ENCODE assay signal across 25 cellular contexts in the genomic region with DNA sequence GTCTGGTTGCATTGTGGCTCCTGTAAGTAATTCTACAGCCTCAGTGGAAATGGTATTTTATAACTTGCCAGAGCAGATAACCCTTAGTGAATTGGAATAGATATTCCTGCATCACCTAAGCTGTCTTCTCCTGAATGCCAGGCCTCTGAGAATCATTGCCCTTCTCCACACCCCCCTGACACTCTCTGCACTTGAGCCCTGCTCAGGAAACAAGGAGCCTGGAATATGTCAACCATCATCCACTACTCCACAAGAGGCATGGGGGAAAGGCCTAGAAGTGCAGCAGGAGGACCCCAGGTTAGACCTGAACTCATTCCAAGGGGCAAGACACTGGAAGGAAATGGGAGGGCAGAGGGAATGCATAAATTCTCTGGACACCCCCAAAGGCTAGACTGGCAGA.
"Had no signal": no experiment of that assay in that cellular context is flagged by ENCODE, and none has a peak within 500 bp of the region (broad histone marks: within the 10 kb centered on the region; RNA-seq: fewer than 3 reads in every experiment).

No MANE protein-coding gene starts in this region.

- H3K4me3 Mint-ChIP-seq: activated CD4-positive, alpha-beta T cell treated with anti-CD3 and anti-CD28 coated beads, Interleukin-2, amount 10 ng/mL, durations not matched to agents 24 days and 14 days; activated CD8-positive, alpha-beta T cell treated with anti-CD3 and anti-CD28 coated beads for 36 hours; activated naive CD4-positive, alpha-beta T cell treated with anti-CD3 and anti-CD28 coated beads, Interleukin-2, amount 50 U/mL, for 24 hours; activated naive CD8-positive, alpha-beta T cell treated with anti-CD3 and anti-CD28 coated beads, Interleukin-2, amount 10 ng/mL, durations not matched to agents 7 days and 5 days; T-helper 1 cell treated with Interleukin-12 subunit alpha and Interleukin-12 subunit beta and Interleukin-4 antibody, amounts not matched to agents 30 μg/mL and 1 μg/mL, for 36 hours; T-helper 2 cell treated with Interferon-gamma antibody and Interleukin-4, amounts not matched to agents 5 μg/mL and 100 μg/mL, for 36 hours had no signal

- H3K27ac ChIP-seq: body of pancreas, KMS-11, SJCRH30 had no signal

- DNase-seq: activated CD4-positive, alpha-beta T cell treated with anti-CD3 and anti-CD28 coated beads, Interleukin-2, amount 10 ng/mL, durations not matched to agents 24 days and 14 days; activated CD4-positive, alpha-beta T cell treated with anti-CD3 and anti-CD28 coated beads, Interleukin-2, amount 50 U/mL, for 4 hours; activated CD8-positive, alpha-beta T cell treated with anti-CD3 and anti-CD28 coated beads for 36 hours; activated gamma-delta T cell; activated naive CD4-positive, alpha-beta T cell treated with Interleukin-2 at 50 U/mL for 16 hours; activated naive CD8-positive, alpha-beta T cell treated with anti-CD3 and anti-CD28 coated beads, Interleukin-2, amount 10 ng/mL, durations not matched to agents 7 days and 5 days; activated T-cell treated with anti-CD3 and anti-CD28 coated beads, Interleukin-2, amount 50 U/mL, for 1 hour; body of pancreas; central memory CD4-positive, alpha-beta T cell; MM.1S; MV-4-11; NCI-H1436 treated with DMSO at 0.1 percent for 48 hours; NCI-H187 treated with DMSO at 0.1 percent for 48 hours; NCI-H2081; NCI-H2171 treated with DMSO at 0.1 percent for 48 hours; NCI-H2227 treated with DMSO at 0.1 percent for 48 hours; NCI-H446; NCI-H82; SJCRH30 had no signal

- H3K27me3 ChIP-seq: body of pancreas, SJCRH30 had no signal

- H3K4me3 ChIP-seq: body of pancreas, SJCRH30 had no signal

- H3K36me3 Mint-ChIP-seq: activated naive CD4-positive, alpha-beta T cell treated with anti-CD3 and anti-CD28 coated beads, Interleukin-2, amount 50 U/mL, for 24 hours; activated naive CD8-positive, alpha-beta T cell treated with anti-CD3 and anti-CD28 coated beads, Interleukin-2, amount 10 ng/mL, durations not matched to agents 7 days and 5 days had no signal

- H3K36me3 ChIP-seq: SJCRH30 had no signal

- H3K4me1 Mint-ChIP-seq: activated CD4-positive, alpha-beta T cell treated with anti-CD3 and anti-CD28 coated beads, Interleukin-2, amount 10 ng/mL, durations not matched to agents 24 days and 14 days; activated naive CD4-positive, alpha-beta T cell treated with anti-CD3 and anti-CD28 coated beads, Interleukin-2, amount 50 U/mL, for 24 hours; activated naive CD8-positive, alpha-beta T cell treated with anti-CD3 and anti-CD28 coated beads, Interleukin-2, amount 10 ng/mL, durations not matched to agents 7 days and 5 days had no signal

- H3K27ac Mint-ChIP-seq: activated CD4-positive, alpha-beta T cell treated with anti-CD3 and anti-CD28 coated beads, Interleukin-2, amount 10 ng/mL, durations not matched to agents 24 days and 14 days; activated CD8-positive, alpha-beta T cell treated with anti-CD3 and anti-CD28 coated beads for 36 hours; activated naive CD4-positive, alpha-beta T cell treated with anti-CD3 and anti-CD28 coated beads, Interleukin-2, amount 50 U/mL, for 24 hours; activated naive CD8-positive, alpha-beta T cell treated with anti-CD3 and anti-CD28 coated beads, Interleukin-2, amount 10 ng/mL, durations not matched to agents 7 days and 5 days; activated T-helper 2 cell treated with anti-CD3 and anti-CD28 coated beads, Interferon-gamma antibody, Interleukin-2, Interleukin-4, amounts not matched to agents 10 μg/mL and 5 μg/mL and 100 μg/mL, durations not matched to agents 14 hours and 24 hours and 36 hours; T-helper 1 cell treated with Interleukin-12 subunit alpha and Interleukin-12 subunit beta and Interleukin-4 antibody, amounts not matched to agents 30 μg/mL and 1 μg/mL, for 36 hours; T-helper 2 cell treated with Interferon-gamma antibody and Interleukin-4, amounts not matched to agents 5 μg/mL and 100 μg/mL, for 36 hours had no signal

- H3K9me3 Mint-ChIP-seq: activated CD4-positive, alpha-beta T cell treated with anti-CD3 and anti-CD28 coated beads, Interleukin-2, amount 10 ng/mL, durations not matched to agents 24 days and 14 days; activated CD8-positive, alpha-beta T cell treated with anti-CD3 and anti-CD28 coated beads for 36 hours; activated naive CD4-positive, alpha-beta T cell treated with anti-CD3 and anti-CD28 coated beads, Interleukin-2, amount 50 U/mL, for 24 hours; activated naive CD8-positive, alpha-beta T cell treated with anti-CD3 and anti-CD28 coated beads, Interleukin-2, amount 10 ng/mL, durations not matched to agents 7 days and 5 days; activated T-helper 2 cell treated with anti-CD3 and anti-CD28 coated beads, Interferon-gamma antibody, Interleukin-2, Interleukin-4, amounts not matched to agents 10 μg/mL and 5 μg/mL and 100 μg/mL, durations not matched to agents 14 hours and 24 hours and 36 hours; T-helper 1 cell treated with Interleukin-12 subunit alpha and Interleukin-12 subunit beta and Interleukin-4 antibody, amounts not matched to agents 30 μg/mL and 1 μg/mL, for 36 hours; T-helper 2 cell treated with Interferon-gamma antibody and Interleukin-4, amounts not matched to agents 5 μg/mL and 100 μg/mL, for 36 hours had no signal

- H3K4me1 ChIP-seq: body of pancreas, SJCRH30 had no signal

- H3K9me3 ChIP-seq: body of pancreas, SJCRH30, SK-N-SH had no signal
